Comparison of ENCODE assay signal across 8 cellular contexts in genomic region chr3:147540921-147541320, GRCh38.
"Had no signal": no experiment of that assay in that cellular context is flagged by ENCODE, and none has a peak within 500 bp of the region (broad histone marks: within the 10 kb centered on the region; RNA-seq: fewer than 3 reads in every experiment).

No MANE protein-coding gene starts in this region.

- H3K27ac ChIP-seq: HL-60, KMS-11 had no signal

- ATAC-seq: HepG2, K562 had no signal

- H3K9ac ChIP-seq: KMS-11 had no signal

- FAIRE-seq: HepG2, K562 had no signal

- H3K4me2 ChIP-seq: KMS-11 had no signal

- DNase-seq: IMR-90, Karpas-422, KBM-7, KG1 had no signal

- H3K4me3 ChIP-seq: K562 had no signal
